17 cellular contexts compared by ENCODE assay signal in genomic region chrX:66676990-66677389, GRCh38. TPM values are rescaled to one million over a fixed set of nuclear protein-coding genes. Genes with fewer than 3 reads are reported as not detected.
A peak's percentile ranks its signal among the peaks of the same experiment; 100 is the strongest.
DNase-seq lines count a peak whose midpoint lies in the region; ATAC-seq and TF ChIP-seq lines count a peak whose summit lies in the region.
"Had no signal": no experiment of that assay in that cellular context is flagged by ENCODE, and none has a peak within 500 bp of the region (broad histone marks: within the 10 kb centered on the region; RNA-seq: fewer than 3 reads in every experiment).

No MANE protein-coding gene starts in this region.

- no peaks in the 10 kb centered on the region for H3K36me3 ChIP-seq in IMR-90 (ENCODE audit: control insufficient read depth, insufficient read depth, low read length)
- H3K36me3 ChIP-seq in brain microvascular endothelial cell (replicated peaks), result no peaks in the 10 kb centered on the region
- no peaks in the 10 kb centered on the region for H3K36me3 ChIP-seq in colonic mucosa
- H3K36me3 ChIP-seq: gastrocnemius medialis, ovary had no signal

- no peak overlapping the region for H2AFZ ChIP-seq in IMR-90 (replicated peaks; ENCODE audit: low read length, poor library complexity)

- H3K4me3 ChIP-seq in IMR-90 (ENCODE audit: insufficient read depth, low read depth, low read length), result no peak overlapping the region
- H3K4me3 ChIP-seq in brain microvascular endothelial cell (ENCODE audit: low read depth, low read length), result no peak overlapping the region
- H3K4me3 ChIP-seq in colonic mucosa, result no peak overlapping the region
- H3K4me3 ChIP-seq: coronary artery, gastrocnemius medialis, ovary had no signal

- H3K27ac ChIP-seq in IMR-90 (ENCODE audit: insufficient read depth, low read length), result no peak overlapping the region
- H3K27ac ChIP-seq in brain microvascular endothelial cell, result peak overlapping the region; percentile 88
- H3K27ac ChIP-seq in colonic mucosa, result no peak overlapping the region
- H3K27ac ChIP-seq: coronary artery, gastrocnemius medialis, ovary had no signal

- BruUV-seq in IMR-90 (replicated peaks; lab: Mats Ljungman, UMichigan), result no TSS peak

- CTCF ChIA-PET in IMR-90 (lab: Yijun Ruan, JAX), result interaction anchor here (2.3 kb wide), 1 partner anchor 52 kb away, joined by 6 read pairs; no protein-coding TSS in a partner anchor

- H3K4me1 ChIP-seq in IMR-90 (ENCODE audit: control insufficient read depth, insufficient read depth, low read length), result no peaks in the 10 kb centered on the region
- H3K4me1 ChIP-seq in colonic mucosa, result no peaks in the 10 kb centered on the region
- H3K4me1 ChIP-seq: gastrocnemius medialis had no signal

- H3K27me3 ChIP-seq in IMR-90 (ENCODE audit: control insufficient read depth, insufficient read depth, low read length) (no peaks in the 10 kb centered on the region), brain microvascular endothelial cell (replicated peaks) (no peaks in the 10 kb centered on the region), colonic mucosa (no peaks in the 10 kb centered on the region)
- H3K27me3 ChIP-seq: gastrocnemius medialis, ovary had no signal

- H4K91ac ChIP-seq in IMR-90 (ENCODE audit: insufficient read depth, low read depth, low read length), result no peak overlapping the region

- peak overlapping the region; percentile 13; the same call in 1 of the 2 replicates for H3K18ac ChIP-seq in IMR-90 (ENCODE audit: low read depth, low read length)

- TF ChIP-seq CTCF in IMR-90 (conservative IDR thresholded peaks at IDR 0.05; ENCODE audit: low read depth, low read length), result no peak
- TF ChIP-seq CTCF in brain microvascular endothelial cell (IDR thresholded peaks at IDR 0.05; ENCODE audit: low read depth, low read length, missing control alignments), result no peak
- TF ChIP-seq CTCF in colonic mucosa (IDR thresholded peaks at IDR 0.05), result no peak

- peak overlapping the region; percentile 39; the same call in 1 of the 2 replicates for H3K4me2 ChIP-seq in IMR-90 (ENCODE audit: low read depth, low read length)

- H2BK120ac ChIP-seq in IMR-90 (ENCODE audit: low read depth, low read length), result no peak overlapping the region

- H3K4ac ChIP-seq in IMR-90 (ENCODE audit: low read depth, low read length), result no peak overlapping the region

- no peak for TF ChIP-seq POLR2A in IMR-90 (IDR thresholded peaks at IDR 0.05; ENCODE audit: low read depth, low read length)

- H2AK5ac ChIP-seq in IMR-90 (ENCODE audit: low read depth, low read length), result no peak overlapping the region

- peak overlapping the region; percentile 29 for H2BK5ac ChIP-seq in IMR-90 (ENCODE audit: low read depth, low read length, poor library complexity, severe bottlenecking)

- H3K9ac ChIP-seq in IMR-90 (ENCODE audit: low read depth, low read length), result no peak overlapping the region
- H3K9ac ChIP-seq in colonic mucosa (ENCODE audit: low read depth in 2 of 2, low read length in 2 of 2), result no peak overlapping the region

- peak; percentile 27 for DNase-seq in AG08395 (ENCODE audit: low spot score)
- DNase-seq in IMR-90, result peak; percentile 69
- peak; percentile 65 for DNase-seq in brain microvascular endothelial cell
- peak; percentile 1 for DNase-seq in hepatic stellate cell (ENCODE audit: low spot score)
- no peak for DNase-seq in colonic mucosa
- no peak for DNase-seq in HuH-7 (ENCODE audit: low spot score)
- no peak for DNase-seq in superior temporal gyrus (ENCODE audit: extremely low spot score)
- DNase-seq: activated CD4-positive, alpha-beta T cell treated with anti-CD3 and anti-CD28 coated beads for 1 hour; activated naive CD8-positive, alpha-beta T cell treated with anti-CD3 and anti-CD28 coated beads, Interleukin-2, amount 10 ng/mL, durations not matched to agents 7 days and 5 days; DMS 273 treated with DMSO at 0.1 percent for 48 hours; gastrocnemius medialis; NCI-H1436 treated with DMSO at 0.1 percent for 48 hours; NCI-H524; ovary had no signal

- no peak overlapping the region for H2BK20ac ChIP-seq in IMR-90 (ENCODE audit: low read depth, low read length)

- intact Hi-C loops in IMR-90 (cut with micrococcal nuclease), result no loop called here
- intact Hi-C loops in colonic mucosa (cut with DNase I), result no loop called here

- no peak overlapping the region for H3K14ac ChIP-seq in IMR-90 (replicated peaks; ENCODE audit: low read depth, low read length)

- H4K20me1 ChIP-seq in IMR-90 (ENCODE audit: insufficient read depth, low read length), result no peaks in the 10 kb centered on the region

- H2AK9ac ChIP-seq in IMR-90 (replicated peaks; ENCODE audit: low read depth, low read length, poor library complexity), result no peak overlapping the region

- H3K9me1 ChIP-seq in IMR-90 (ENCODE audit: insufficient read depth, low read length), result no peaks in the 10 kb centered on the region; the same call in 1 of the 2 replicates

- dilution Hi-C loops in IMR-90 (cut with HindIII; ENCODE audit: low sequenced_read_pairs, unreplicated experiment), result no loop called here

- ATAC-seq in IMR-90 (ENCODE audit: low read depth) (peak; percentile 66), HG03095 (IDR thresholded peaks at IDR 0.05; ENCODE audit: unreplicated experiment) (no peak)
- ATAC-seq: gastrocnemius medialis had no signal

- TF ChIP-seq RAD21 in IMR-90 (IDR thresholded peaks at IDR 0.05; ENCODE audit: low read length), result no peak

- H3K9me3 ChIP-seq in IMR-90 (ENCODE audit: control insufficient read depth, insufficient read depth, low read length) (no peaks in the 10 kb centered on the region), colonic mucosa (no peaks in the 10 kb centered on the region)
- H3K9me3 ChIP-seq: gastrocnemius medialis, ovary had no signal

- POLR2A ChIA-PET in IMR-90 (lab: Charles Lee; ENCODE audit: unreplicated experiment), result no interaction called here

- no peak overlapping the region for H3K23ac ChIP-seq in IMR-90 (ENCODE audit: low read depth, low read length)

- no peak overlapping the region for H2BK15ac ChIP-seq in IMR-90 (ENCODE audit: low read depth, low read length)

- no CpG with 5 or more reads among the region's 2 CpGs for WGBS in IMR-90 (ENCODE audit: extremely low coverage in 2 of 2, insufficient read length in 1 of 2), 2 experiments

- no peaks in the 10 kb centered on the region for H3K79me1 ChIP-seq in IMR-90 (ENCODE audit: low read depth in 1 of 2, low read length in 2 of 2)

- no peak overlapping the region for H4K8ac ChIP-seq in IMR-90 (ENCODE audit: low read depth in 2 of 2, low read length in 2 of 2)

- H4K5ac ChIP-seq in IMR-90 (ENCODE audit: low read depth, low read length), result no peak overlapping the region

- H3K56ac ChIP-seq in IMR-90 (ENCODE audit: extremely low read depth, insufficient read depth, low read length), result no peak overlapping the region

- in situ Hi-C loops in IMR-90 (cut with MboI; ENCODE audit: low sequenced_read_pairs) (no loop called here), brain microvascular endothelial cell (cut with HindIII; ENCODE audit: low pct_ligation_motif_present, low sequenced_read_pairs) (no loop called here)

TF ChIP-seq in IMR-90, 13 proteins besides CTCF, POLR2A, EP300 and RAD21:
- no peak for TF ChIP-seq MAZ (IDR thresholded peaks at IDR 0.05; ENCODE audit: borderline replicate concordance, low read depth, low read length)
- TF ChIP-seq CEBPB (IDR thresholded peaks at IDR 0.05; ENCODE audit: low read depth, low read length), result peak; percentile 37; the same call in 1 of the 2 replicates
- no peak for TF ChIP-seq MXI1 (IDR thresholded peaks at IDR 0.05; ENCODE audit: borderline replicate concordance, low read depth, low read length)
- TF ChIP-seq RCOR1 (IDR thresholded peaks at IDR 0.05; ENCODE audit: insufficient replicate concordance, low read length), result no peak
- TF ChIP-seq BHLHE40 (IDR thresholded peaks at IDR 0.05; ENCODE audit: low read depth, low read length), result no peak
- TF ChIP-seq FOS (IDR thresholded peaks at IDR 0.05; ENCODE audit: low read depth, low read length), result 0 out of 2 replicates have a peak, but pooled peaks have one; percentile 7
- no peak for TF ChIP-seq SMC3 (IDR thresholded peaks at IDR 0.05; ENCODE audit: low read depth, low read length)
- no peak for TF ChIP-seq RFX5 (IDR thresholded peaks at IDR 0.05; ENCODE audit: low read depth, low read length)
- no peak for TF ChIP-seq NFE2L2 (IDR thresholded peaks at IDR 0.05; ENCODE audit: low read depth, low read length)
- no peak for TF ChIP-seq USF2 (IDR thresholded peaks at IDR 0.05; ENCODE audit: low read depth, low read length)
- TF ChIP-seq ELK1 (IDR thresholded peaks at IDR 0.05; ENCODE audit: borderline replicate concordance, low read depth, low read length), result no peak
- TF ChIP-seq CHD1 (IDR thresholded peaks at IDR 0.05; ENCODE audit: low read depth, low read length), result no peak
- peak; percentile 92 for TF ChIP-seq MAFK (IDR thresholded peaks at IDR 0.05; ENCODE audit: low read depth, low read length)

RNA-seq across cellular contexts. Expression of gene EDA2R, which starts 38.1 kb away (rescaled TPM):
- total RNA-seq in IMR-90 (2012; rRNA removed) (22.8 and 23.8 TPM in 2 replicates), colonic mucosa (1 to 10 TPM in 1 of 2 donors, under 1 TPM in 1; 0.82 to 2.5 TPM)
- polyA plus RNA-seq in IMR-90 (2012; rRNA removed), result 12.7 and 14.7 TPM in 2 replicates
- polyA plus RNA-seq in IMR-90 (2012; cell fraction: cytosol; rRNA removed), result 6.7 and 7.7 TPM in 2 replicates
- 21.7 and 53.1 TPM in 2 replicates for polyA plus RNA-seq in IMR-90 (2012; cell fraction: nucleus; rRNA removed; ENCODE audit: low replicate concordance)
- polyA plus RNA-seq: IgD-negative memory B cell had no signal

Comparison
In these comparisons a context has a peak if more than half of its experiments do, and no peak if none do; other contexts are left out.
1. DNase-seq: peak in AG08395 (single experiment), IMR-90 (single experiment), brain microvascular endothelial cell (single experiment) and hepatic stellate cell (single experiment); none in colonic mucosa (single experiment), HuH-7 (single experiment) and superior temporal gyrus (single experiment).